ENCODE assay signal across 1 cellular context in the genomic region with DNA sequence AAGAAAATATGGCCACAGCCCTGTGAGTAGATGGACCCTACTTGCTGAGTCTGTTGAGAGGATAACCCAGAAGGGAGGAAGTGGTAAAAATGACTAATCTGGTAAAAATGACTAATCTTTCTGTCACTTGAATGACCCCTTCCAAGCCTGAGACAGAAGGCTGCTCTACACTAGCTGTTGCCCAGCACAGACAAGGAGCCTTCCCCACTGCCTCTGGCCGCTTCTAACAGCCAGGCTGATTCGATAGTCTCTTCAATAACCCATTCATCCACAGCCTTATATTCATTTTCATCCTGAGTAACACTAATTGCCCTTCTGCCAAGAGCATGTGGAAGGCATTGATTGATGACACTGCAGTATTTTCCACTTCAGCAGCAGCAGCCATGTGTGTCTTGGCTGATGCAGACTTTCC.
TF ChIP-seq lines count a peak whose summit lies in the region.

No MANE protein-coding gene starts in this region.

TF ChIP-seq in SK-N-SH, 30 proteins besides CTCF, POLR2A, EP300 and RAD21 (continued from another document):
- TF ChIP-seq, protein P1, sequence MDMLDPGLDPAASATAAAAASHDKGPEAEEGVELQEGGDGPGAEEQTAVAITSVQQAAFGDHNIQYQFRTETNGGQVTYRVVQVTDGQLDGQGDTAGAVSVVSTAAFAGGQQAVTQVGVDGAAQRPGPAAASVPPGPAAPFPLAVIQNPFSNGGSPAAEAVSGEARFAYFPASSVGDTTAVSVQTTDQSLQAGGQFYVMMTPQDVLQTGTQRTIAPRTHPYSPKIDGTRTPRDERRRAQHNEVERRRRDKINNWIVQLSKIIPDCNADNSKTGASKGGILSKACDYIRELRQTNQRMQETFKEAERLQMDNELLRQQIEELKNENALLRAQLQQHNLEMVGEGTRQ (IDR thresholded peaks at IDR 0.05; ENCODE audit: borderline replicate concordance, low read depth, low read length) = no peak
- TF ChIP-seq MEF2A (IDR thresholded peaks at IDR 0.05; ENCODE audit: borderline replicate concordance, low read depth) (peak; percentile 8; the same call in 1 of the 2 replicates), RFX5 (IDR thresholded peaks at IDR 0.05; ENCODE audit: low read length) (no peak), MXI1 (IDR thresholded peaks at IDR 0.05; ENCODE audit: low read depth, low read length) (no peak), FOSL2 (IDR thresholded peaks at IDR 0.05; ENCODE audit: borderline replicate concordance, low read depth) (peak; percentile 92), SMC3 (IDR thresholded peaks at IDR 0.05; ENCODE audit: low read depth, low read length) (no peak), CHD2 (IDR thresholded peaks at IDR 0.05; ENCODE audit: low read length, partially characterized antibody) (no peak), EZH2phosphoT487 (IDR thresholded peaks at IDR 0.05; ENCODE audit: borderline replicate concordance, low read depth) (no peak), NRF1 (IDR thresholded peaks at IDR 0.05; ENCODE audit: low read depth, low read length) (no peak), POLR2AphosphoS5 (IDR thresholded peaks at IDR 0.05; ENCODE audit: low read depth, low read length) (peak; percentile 47; the same call in 1 of the 2 replicates), RCOR1 (IDR thresholded peaks at IDR 0.05; ENCODE audit: low read length) (no peak), SIN3A (IDR thresholded peaks at IDR 0.05; ENCODE audit: borderline replicate concordance, low read depth, low read length) (no peak), NFIC (IDR thresholded peaks at IDR 0.05; ENCODE audit: borderline replicate concordance) (peak; percentile 46), TCF12 (IDR thresholded peaks at IDR 0.05) (peak; percentile 76), YY1 (IDR thresholded peaks at IDR 0.05; ENCODE audit: low read depth) (peak; percentile 68; the same call in 1 of the 2 replicates)
- TF ChIP-seq, protein P2, sequence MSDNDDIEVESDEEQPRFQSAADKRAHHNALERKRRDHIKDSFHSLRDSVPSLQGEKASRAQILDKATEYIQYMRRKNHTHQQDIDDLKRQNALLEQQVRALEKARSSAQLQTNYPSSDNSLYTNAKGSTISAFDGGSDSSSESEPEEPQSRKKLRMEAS (IDR thresholded peaks at IDR 0.05; ENCODE audit: low read depth) = no peak; the same call in 1 of the 2 replicates
- TF ChIP-seq, protein P3, sequence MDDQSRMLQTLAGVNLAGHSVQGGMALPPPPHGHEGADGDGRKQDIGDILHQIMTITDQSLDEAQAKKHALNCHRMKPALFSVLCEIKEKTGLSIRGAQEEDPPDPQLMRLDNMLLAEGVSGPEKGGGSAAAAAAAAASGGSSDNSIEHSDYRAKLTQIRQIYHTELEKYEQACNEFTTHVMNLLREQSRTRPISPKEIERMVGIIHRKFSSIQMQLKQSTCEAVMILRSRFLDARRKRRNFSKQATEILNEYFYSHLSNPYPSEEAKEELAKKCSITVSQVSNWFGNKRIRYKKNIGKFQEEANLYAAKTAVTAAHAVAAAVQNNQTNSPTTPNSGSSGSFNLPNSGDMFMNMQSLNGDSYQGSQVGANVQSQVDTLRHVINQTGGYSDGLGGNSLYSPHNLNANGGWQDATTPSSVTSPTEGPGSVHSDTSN (IDR thresholded peaks at IDR 0.05) = peak; percentile 82
TF ChIP-seq in SK-N-SH: peak in this region for 10.
